13 cellular contexts compared by ENCODE assay signal in genomic region chr2:62596061-62596658, GRCh38.
DNase-seq lines count a peak whose midpoint lies in the region; ATAC-seq, FAIRE-seq and TF ChIP-seq lines count a peak whose summit lies in the region.
"Had no signal": no experiment of that assay in that cellular context is flagged by ENCODE, and none has a peak within 500 bp of the region (broad histone marks: within the 10 kb centered on the region; RNA-seq: fewer than 3 reads in every experiment).

No MANE protein-coding gene starts in this region.

- TF ChIP-seq POLR2A in H54 (IDR thresholded peaks at IDR 0.05; ENCODE audit: low read depth, low read length): no peak

- H3K4me3 ChIP-seq in fibroblast of the aortic adventitia (ENCODE audit: low read depth, low read length): no peak overlapping the region
- H3K4me3 ChIP-seq in skeletal muscle cell (ENCODE audit: low read depth, low read length): no peak overlapping the region
- H3K4me3 ChIP-seq in left lung: no peak overlapping the region
- H3K4me3 ChIP-seq: neural progenitor cell had no signal

- H3K27ac ChIP-seq in left lung: no peak overlapping the region
- H3K27ac ChIP-seq: neural progenitor cell had no signal

- TF ChIP-seq CTCF in fibroblast of the aortic adventitia (IDR thresholded peaks at IDR 0.05; ENCODE audit: insufficient read depth, low read length) (no peak), left lung (IDR thresholded peaks at IDR 0.05) (no peak)

- FAIRE-seq in H54 (lab: Jason Lieb, UNC): peak; percentile 98

- H3K36me3 ChIP-seq in left lung: no peaks in the 10 kb centered on the region
- H3K36me3 ChIP-seq: neural progenitor cell had no signal

- no peaks in the 10 kb centered on the region for H3K4me1 ChIP-seq in left lung
- H3K4me1 ChIP-seq: neural progenitor cell had no signal

- ATAC-seq in SK-N-SH treated with all-trans-retinoic acid at 6 μM for 48 hours (peak; percentile 86), left lung (no peak)
- ATAC-seq: activated naive CD8-positive, alpha-beta T cell treated with anti-CD3 and anti-CD28 coated beads, Interleukin-2, amount 50 U/mL, for 24 hours; stimulated activated effector memory CD8-positive, alpha-beta T cell treated with anti-CD3 and anti-CD28 coated beads, Interleukin-12 subunit alpha, Interleukin-12 subunit beta, amount 100 ng/mL, for 72 hours had no signal

- H3K9me3 ChIP-seq in left lung: no peaks in the 10 kb centered on the region

- intact Hi-C loops in left lung (cut with DNase I): no loop called here

- no peaks in the 10 kb centered on the region for H3K27me3 ChIP-seq in left lung
- H3K27me3 ChIP-seq: neural progenitor cell had no signal

- DNase-seq in H54 (ENCODE audit: insufficient read length, low spot score) (peak; percentile 22), fibroblast of the aortic adventitia (ENCODE audit: low read depth) (peak; percentile 97), skeletal muscle cell (ENCODE audit: low read depth) (peak; percentile 37), left lung (no peak), GF-D8 (lab: John Stamatoyannopoulos, UW) (no peak), NCI-H82 (lab: John Stamatoyannopoulos, UW) (no peak)
- DNase-seq: activated naive CD8-positive, alpha-beta T cell treated with anti-CD3 and anti-CD28 coated beads, Interleukin-2, amount 50 U/mL, for 24 hours; DND-41; immature natural killer cell; NCI-H1436 had no signal

TF ChIP-seq in SK-N-SH treated with all-trans-retinoic acid at 6 μM for 48 hours, 23 proteins besides CTCF, POLR2A, EP300 and RAD21:
- TF ChIP-seq POU6F1 (CRISPR knock-in tag; IDR thresholded peaks at IDR 0.05; ENCODE audit: borderline replicate concordance, low read depth): peak; percentile 74; the same call in 1 of the 2 replicates
- peak; percentile 77; the same call in 1 of the 2 replicates for TF ChIP-seq ESRRG (CRISPR knock-in tag; IDR thresholded peaks at IDR 0.05)
- TF ChIP-seq ZNF8 (CRISPR knock-in tag; IDR thresholded peaks at IDR 0.05): no peak; the same call in 1 of the 2 replicates
- no peak for TF ChIP-seq ZFP30 (CRISPR knock-in tag; IDR thresholded peaks at IDR 0.05)
- peak; percentile 99 for TF ChIP-seq CREB5 (CRISPR knock-in tag; IDR thresholded peaks at IDR 0.05; ENCODE audit: low read depth)
- peak; percentile 85; the same call in 1 of the 2 replicates for TF ChIP-seq PATZ1 (CRISPR knock-in tag; IDR thresholded peaks at IDR 0.05; ENCODE audit: borderline replicate concordance)
- TF ChIP-seq ISL1 (CRISPR knock-in tag; IDR thresholded peaks at IDR 0.05): peak; percentile 99
- no peak for TF ChIP-seq PPARA (CRISPR knock-in tag; IDR thresholded peaks at IDR 0.05; ENCODE audit: borderline replicate concordance)
- TF ChIP-seq ZC3H10 (CRISPR knock-in tag; IDR thresholded peaks at IDR 0.05): peak; percentile 87
- TF ChIP-seq TOX (CRISPR knock-in tag; IDR thresholded peaks at IDR 0.05; ENCODE audit: borderline replicate concordance): peak; percentile 49; the same call in 1 of the 2 replicates
- no peak for TF ChIP-seq ZNF565 (CRISPR knock-in tag; conservative IDR thresholded peaks at IDR 0.05; ENCODE audit: low read depth)
- peak; percentile 74; the same call in 1 of the 2 replicates for TF ChIP-seq CSRNP3 (CRISPR knock-in tag; IDR thresholded peaks at IDR 0.05)
- TF ChIP-seq ARNTL (CRISPR knock-in tag; IDR thresholded peaks at IDR 0.05; ENCODE audit: borderline replicate concordance, low read depth): no peak
- TF ChIP-seq OSR1 (CRISPR knock-in tag; IDR thresholded peaks at IDR 0.05): no peak
- peak; percentile 79; the same call in 1 of the 2 replicates for TF ChIP-seq GLIS3 (CRISPR knock-in tag; IDR thresholded peaks at IDR 0.05)
- TF ChIP-seq CSDC2 (CRISPR knock-in tag; IDR thresholded peaks at IDR 0.05): no peak
- no peak for TF ChIP-seq ZNF70 (CRISPR knock-in tag; IDR thresholded peaks at IDR 0.05)
- peak; percentile 85 for TF ChIP-seq TCF4 (CRISPR knock-in tag; IDR thresholded peaks at IDR 0.05; ENCODE audit: borderline replicate concordance)
- TF ChIP-seq BACH2 (CRISPR knock-in tag; IDR thresholded peaks at IDR 0.05; ENCODE audit: borderline replicate concordance): no peak
- peak; percentile 41; the same call in 1 of the 2 replicates for TF ChIP-seq TSHZ2 (CRISPR knock-in tag; IDR thresholded peaks at IDR 0.05)
- TF ChIP-seq ZFP3 (CRISPR knock-in tag; IDR thresholded peaks at IDR 0.05): peak; percentile 56
- peak; percentile 43; the same call in 1 of the 2 replicates for TF ChIP-seq SNAI2 (CRISPR knock-in tag; IDR thresholded peaks at IDR 0.05)
- TF ChIP-seq RARB (CRISPR knock-in tag; IDR thresholded peaks at IDR 0.05): peak; percentile 76; the same call in 1 of the 2 replicates
TF ChIP-seq in SK-N-SH treated with all-trans-retinoic acid at 6 μM for 48 hours: peak in this region for 14.

Comparison
In these comparisons a context has a peak if more than half of its experiments do, and no peak if none do; other contexts are left out.
1. DNase-seq: peak in H54 (single experiment), fibroblast of the aortic adventitia (single experiment) and skeletal muscle cell (single experiment); none in left lung (0 of 2), GF-D8 (single experiment) and NCI-H82 (single experiment).